1 cellular context compared by ENCODE assay signal in genomic region chr18:45731706-45732105, GRCh38.
TF ChIP-seq lines count a peak whose summit lies in the region.

No MANE protein-coding gene starts in this region.

TF ChIP-seq in IMR-90, 13 proteins besides CTCF, POLR2A, EP300 and RAD21:
- TF ChIP-seq ELK1 (IDR thresholded peaks at IDR 0.05; ENCODE audit: borderline replicate concordance, low read depth, low read length) = no peak
- TF ChIP-seq RFX5 (IDR thresholded peaks at IDR 0.05; ENCODE audit: low read depth, low read length) = no peak
- TF ChIP-seq MAZ (IDR thresholded peaks at IDR 0.05; ENCODE audit: borderline replicate concordance, low read depth, low read length) = no peak
- TF ChIP-seq CEBPB (IDR thresholded peaks at IDR 0.05; ENCODE audit: low read depth, low read length) = no peak
- no peak for TF ChIP-seq MXI1 (IDR thresholded peaks at IDR 0.05; ENCODE audit: borderline replicate concordance, low read depth, low read length)
- no peak for TF ChIP-seq BHLHE40 (IDR thresholded peaks at IDR 0.05; ENCODE audit: low read depth, low read length)
- TF ChIP-seq SMC3 (IDR thresholded peaks at IDR 0.05; ENCODE audit: low read depth, low read length) = no peak
- no peak for TF ChIP-seq FOS (IDR thresholded peaks at IDR 0.05; ENCODE audit: low read depth, low read length)
- TF ChIP-seq USF2 (IDR thresholded peaks at IDR 0.05; ENCODE audit: low read depth, low read length) = no peak
- no peak for TF ChIP-seq CHD1 (IDR thresholded peaks at IDR 0.05; ENCODE audit: low read depth, low read length)
- TF ChIP-seq NFE2L2 (IDR thresholded peaks at IDR 0.05; ENCODE audit: low read depth, low read length) = no peak
- no peak for TF ChIP-seq RCOR1 (IDR thresholded peaks at IDR 0.05; ENCODE audit: insufficient replicate concordance, low read length)
- TF ChIP-seq MAFK (IDR thresholded peaks at IDR 0.05; ENCODE audit: low read depth, low read length) = no peak
